Comparison of ENCODE assay signal across 20 cellular contexts in genomic region chr7:116691664-116692063, GRCh38. TPM values are rescaled to one million over a fixed set of nuclear protein-coding genes. Genes with fewer than 3 reads are reported as not detected.
A peak's percentile ranks its signal among the peaks of the same experiment; 100 is the strongest.
DNase-seq lines count a peak whose midpoint lies in the region; ATAC-seq, FAIRE-seq and TF ChIP-seq lines count a peak whose summit lies in the region.
"Had no signal": no experiment of that assay in that cellular context is flagged by ENCODE, and none has a peak within 500 bp of the region (broad histone marks: within the 10 kb centered on the region; RNA-seq: fewer than 3 reads in every experiment).

No MANE protein-coding gene starts in this region.

- H3K27ac ChIP-seq in ACC112 (ENCODE audit: low read depth, low read length) (peak overlapping the region; percentile 91), Karpas-422 (ENCODE audit: low read length) (peak overlapping the region; percentile 95), mammary epithelial cell (ENCODE audit: insufficient read depth, low read depth, low read length) (peak overlapping the region; percentile 93), HepG2 (ENCODE audit: extremely low read length, insufficient read depth, low read length) (no peak overlapping the region), caudate nucleus (ENCODE audit: low read depth, low read length) (no peak overlapping the region)
- no peak overlapping the region for H3K27ac ChIP-seq in CD8-positive, alpha-beta memory T cell (ENCODE audit: low read depth, low read length)
- H3K27ac ChIP-seq: heart right ventricle, HL-60, neutrophil had no signal

- H3K36me3 ChIP-seq in ACC112 (ENCODE audit: insufficient read depth, low read length) (peaks cover 27% of the 10 kb centered on the region), Karpas-422 (ENCODE audit: insufficient read depth, low read length) (peaks cover 26% of the 10 kb centered on the region), mammary epithelial cell (ENCODE audit: insufficient read depth, low read length) (peaks cover 13% of the 10 kb centered on the region), HepG2 (replicated peaks in 1 of 2; ENCODE audit: control insufficient read depth in 1 of 2, insufficient read depth in 2 of 2, low read length in 2 of 2) (peaks cover 3 to 13% of the 10 kb centered on the region in 2 experiments; a peak in 4 of 5 replicates)
- no peaks in the 10 kb centered on the region for H3K36me3 ChIP-seq in CD8-positive, alpha-beta memory T cell (ENCODE audit: insufficient read depth, low read length)
- H3K36me3 ChIP-seq: neutrophil had no signal

- intact Hi-C loops in mammary epithelial cell (cut with micrococcal nuclease) (loop anchor here (1.0 to 2.0 kb wide), 3 partner anchors 11 to 61 kb away; no protein-coding TSS in a partner anchor), HepG2 (cut with micrococcal nuclease; ENCODE audit: unreplicated experiment) (no loop called here), head of caudate nucleus (cut with DNase I) (no loop called here)

- TF ChIP-seq EP300 in HepG2 (IDR thresholded peaks at IDR 0.05; ENCODE audit: low read depth in 2 of 2, low read length in 2 of 2) (no peak), HepG2 (CRISPR knock-in tag; IDR thresholded peaks at IDR 0.05; ENCODE audit: borderline replicate concordance) (no peak)

- H3K79me2 ChIP-seq in ACC112 (ENCODE audit: control insufficient read depth, insufficient read depth, low read length, unreplicated experiment) (peaks cover 62% of the 10 kb centered on the region), Karpas-422 (ENCODE audit: low read length) (peaks cover 99% of the 10 kb centered on the region), mammary epithelial cell (ENCODE audit: insufficient read depth, low read length) (peaks cover 79% of the 10 kb centered on the region), HepG2 (ENCODE audit: insufficient read depth, low read length) (peaks cover 22% of the 10 kb centered on the region)

- no peaks in the 10 kb centered on the region for H3K27me3 ChIP-seq in ACC112 (ENCODE audit: insufficient read depth, low read length)
- no peaks in the 10 kb centered on the region for H3K27me3 ChIP-seq in Karpas-422 (ENCODE audit: low read length)
- H3K27me3 ChIP-seq in mammary epithelial cell (ENCODE audit: insufficient read depth, low read length): no peaks in the 10 kb centered on the region
- no peaks in the 10 kb centered on the region for H3K27me3 ChIP-seq in HepG2 (ENCODE audit: control insufficient read depth in 1 of 2, insufficient read depth in 2 of 2, low read length in 2 of 2)
- H3K27me3 ChIP-seq in CD8-positive, alpha-beta memory T cell (ENCODE audit: insufficient read depth, low read length, poor library complexity, severe bottlenecking): no peaks in the 10 kb centered on the region
- H3K27me3 ChIP-seq: heart right ventricle, neutrophil had no signal

- in situ Hi-C loops in mammary epithelial cell (cut with MboI; ENCODE audit: low sequenced_read_pairs in 2 of 2): no loop called here
- in situ Hi-C loops in HepG2 (cut with HindIII; ENCODE audit: extremely low pct_ligation_motif_present, low pct_unique_long_range_greater_than_20kb): no loop called here

- 84% methylated on average over 3 of the region's 3 CpGs for WGBS in mammary epithelial cell (ENCODE audit: low coverage, missing lambda C conversion rate)
- WGBS in HepG2 (ENCODE audit: low lambda C conversion rate): 73% methylated on average over 3 of the region's 3 CpGs

- BruUV-seq in mammary epithelial cell (replicated peaks; lab: Mats Ljungman, UMichigan) (no TSS peak), HepG2 (replicated peaks; lab: Mats Ljungman, UMichigan) (no TSS peak)

- TF ChIP-seq CTCF in mammary epithelial cell (conservative IDR thresholded peaks at IDR 0.05 in 1 of 2, IDR thresholded peaks at IDR 0.05 in 1 of 2; ENCODE audit: extremely low read depth in 1 of 2, insufficient read depth in 1 of 2, low read depth in 1 of 2, low read length in 2 of 2) (no peak), HepG2 (CRISPR knock-in tag; IDR thresholded peaks at IDR 0.05) (no peak), progenitor cell of endocrine pancreas (IDR thresholded peaks at IDR 0.05; ENCODE audit: unreplicated experiment) (no peak)

- ATAC-seq in HepG2: no peak
- ATAC-seq: activated CD8-positive, alpha-beta T cell treated with anti-CD3 and anti-CD28 coated beads for 36 hours had no signal

- H3K4me3 ChIP-seq in ACC112 (ENCODE audit: low read depth, low read length) (no peak overlapping the region; the same call in 1 of the 2 replicates), Karpas-422 (ENCODE audit: low read length) (peak overlapping the region; percentile 51), mammary epithelial cell (replicated peaks in 1 of 3; ENCODE audit: insufficient read depth in 1 of 3, low read depth in 2 of 3, low read length in 3 of 3) (no peak overlapping the region), HepG2 (replicated peaks in 1 of 3; ENCODE audit: insufficient read depth in 1 of 3, low read depth in 2 of 3, low read length in 3 of 3) (no peak overlapping the region)
- no peak overlapping the region for H3K4me3 ChIP-seq in CD8-positive, alpha-beta memory T cell (ENCODE audit: low read length)
- H3K4me3 ChIP-seq: heart right ventricle had no signal

- H3K27me3 Mint-ChIP-seq in CD8-positive, alpha-beta memory T cell: peaks cover 2 to 5% of the 10 kb centered on the region in 2 donors
- H3K27me3 Mint-ChIP-seq in progenitor cell of endocrine pancreas: no peaks in the 10 kb centered on the region

- H3K4me2 ChIP-seq in Karpas-422 (ENCODE audit: low read depth, low read length, poor library complexity, severe bottlenecking) (peak overlapping the region; percentile 72), mammary epithelial cell (ENCODE audit: insufficient read depth, low read depth, low read length) (peak overlapping the region; percentile 18), HepG2 (ENCODE audit: low read depth, low read length) (no peak overlapping the region)

- no peaks in the 10 kb centered on the region for H3K9me2 ChIP-seq in Karpas-422 (replicated peaks; ENCODE audit: insufficient read depth, low read length)

- H3K36me3 Mint-ChIP-seq in CD8-positive, alpha-beta memory T cell: no peaks in the 10 kb centered on the region
- peaks cover 17% of the 10 kb centered on the region for H3K36me3 Mint-ChIP-seq in progenitor cell of endocrine pancreas (ENCODE audit: insufficient read depth)

- H3K4me1 Mint-ChIP-seq in CD8-positive, alpha-beta memory T cell: no peaks in the 10 kb centered on the region
- H3K4me1 Mint-ChIP-seq in progenitor cell of endocrine pancreas (ENCODE audit: low read depth): peaks cover 15% of the 10 kb centered on the region

- TF ChIP-seq RAD21 in HepG2 (CRISPR knock-in tag; IDR thresholded peaks at IDR 0.05): no peak

- no peak for FAIRE-seq in HepG2 (lab: Jason Lieb, UNC)
- FAIRE-seq: colon had no signal

- H3K9ac ChIP-seq in Karpas-422 (ENCODE audit: low read length) (peak overlapping the region; percentile 42), mammary epithelial cell (ENCODE audit: insufficient read depth, low read length) (no peak overlapping the region), HepG2 (ENCODE audit: insufficient read depth, low read depth, low read length) (no peak overlapping the region)

- H3K27ac Mint-ChIP-seq in CD8-positive, alpha-beta memory T cell: no peak overlapping the region
- H3K27ac Mint-ChIP-seq in progenitor cell of endocrine pancreas: no peak overlapping the region
- H3K27ac Mint-ChIP-seq: activated CD8-positive, alpha-beta T cell treated with anti-CD3 and anti-CD28 coated beads for 36 hours; activated T-helper 1 cell treated with anti-CD3 and anti-CD28 coated beads, Interleukin-12 subunit alpha, Interleukin-12 subunit beta, Interleukin-2, Interleukin-4 antibody, amounts not matched to agents 30 ng/mL and 10 ng/mL and 1 ng/mL, durations not matched to agents 14 hours and 24 hours and 36 hours had no signal

- peaks cover 0 to 3% (median 0%) of the 10 kb centered on the region in 5 donors for H3K9me3 Mint-ChIP-seq in CD8-positive, alpha-beta memory T cell
- H3K9me3 Mint-ChIP-seq in progenitor cell of endocrine pancreas (ENCODE audit: low read depth): peaks cover 3% of the 10 kb centered on the region
- H3K9me3 Mint-ChIP-seq: activated CD8-positive, alpha-beta T cell treated with anti-CD3 and anti-CD28 coated beads for 36 hours; activated T-helper 1 cell treated with anti-CD3 and anti-CD28 coated beads, Interleukin-12 subunit alpha, Interleukin-12 subunit beta, Interleukin-2, Interleukin-4 antibody, amounts not matched to agents 30 ng/mL and 10 ng/mL and 1 ng/mL, durations not matched to agents 14 hours and 24 hours and 36 hours had no signal

- dilution Hi-C loops in mammary epithelial cell (cut with HindIII; ENCODE audit: low sequenced_read_pairs): no loop called here

- no peak for TF ChIP-seq POLR2A in HepG2 (IDR thresholded peaks at IDR 0.05; ENCODE audit: insufficient read depth in 1 of 2, low read depth in 2 of 2, low read length in 2 of 2)

- no peak overlapping the region for H2AFZ ChIP-seq in ACC112 (ENCODE audit: low read length, unreplicated experiment)
- H2AFZ ChIP-seq in Karpas-422 (ENCODE audit: low read length): no peak overlapping the region
- no peak overlapping the region for H2AFZ ChIP-seq in mammary epithelial cell (ENCODE audit: low read depth, low read length)
- H2AFZ ChIP-seq in HepG2 (ENCODE audit: low read length): no peak overlapping the region

- H3K4me3 Mint-ChIP-seq in CD8-positive, alpha-beta memory T cell: no peak overlapping the region
- no peak overlapping the region for H3K4me3 Mint-ChIP-seq in progenitor cell of endocrine pancreas (ENCODE audit: low read depth)
- H3K4me3 Mint-ChIP-seq: activated CD8-positive, alpha-beta T cell treated with anti-CD3 and anti-CD28 coated beads for 36 hours; activated T-helper 1 cell treated with anti-CD3 and anti-CD28 coated beads, Interleukin-12 subunit alpha, Interleukin-12 subunit beta, Interleukin-2, Interleukin-4 antibody, amounts not matched to agents 30 ng/mL and 10 ng/mL and 1 ng/mL, durations not matched to agents 14 hours and 24 hours and 36 hours had no signal

- H4K20me1 ChIP-seq in Karpas-422 (ENCODE audit: insufficient read depth, low read depth, low read length) (peaks cover 9% of the 10 kb centered on the region; the same call in 1 of the 2 replicates), mammary epithelial cell (ENCODE audit: insufficient read depth, low read length) (no peaks in the 10 kb centered on the region), HepG2 (ENCODE audit: insufficient read depth, low read length) (no peaks in the 10 kb centered on the region)

- H3K4me1 ChIP-seq in ACC112 (ENCODE audit: control insufficient read depth, insufficient read depth, low read length, unreplicated experiment): peaks cover 71% of the 10 kb centered on the region
- peaks cover 89% of the 10 kb centered on the region for H3K4me1 ChIP-seq in Karpas-422 (ENCODE audit: low read length)
- peaks cover 68% of the 10 kb centered on the region for H3K4me1 ChIP-seq in mammary epithelial cell (ENCODE audit: insufficient read depth, low read length)
- peaks cover 27% of the 10 kb centered on the region for H3K4me1 ChIP-seq in HepG2 (ENCODE audit: insufficient read depth, low read length)
- no peaks in the 10 kb centered on the region for H3K4me1 ChIP-seq in CD8-positive, alpha-beta memory T cell (ENCODE audit: insufficient read depth, low read length)

- POLR2A ChIA-PET in HepG2 (lab: Yijun Ruan, JAX): no interaction called here
- POLR2A ChIA-PET in CD8-positive, alpha-beta memory T cell (lab: Charles Lee): no interaction called here

- CTCF ChIA-PET in mammary epithelial cell (lab: Charles Lee; ENCODE audit: low non-redundant PET) (no interaction called here), HepG2 (lab: Yijun Ruan, JAX; ENCODE audit: low intra/inter-chr PET ratio, low total read pairs) (no interaction called here)
- CTCF ChIA-PET in CD8-positive, alpha-beta memory T cell (lab: Charles Lee): no interaction called here

- no peaks in the 10 kb centered on the region for H3K9me3 ChIP-seq in Karpas-422 (ENCODE audit: low read length)
- H3K9me3 ChIP-seq in mammary epithelial cell (replicated peaks; ENCODE audit: insufficient read depth, low read length): no peaks in the 10 kb centered on the region
- H3K9me3 ChIP-seq in HepG2 (ENCODE audit: low read length): no peaks in the 10 kb centered on the region
- no peaks in the 10 kb centered on the region for H3K9me3 ChIP-seq in CD8-positive, alpha-beta memory T cell (ENCODE audit: low read length)
- H3K9me3 ChIP-seq: heart right ventricle, neutrophil had no signal

- DNase-seq in Karpas-422 (no peak), mammary epithelial cell (no peak), HepG2 (ENCODE audit: low spot score) (peak; percentile 34), progenitor cell of endocrine pancreas (ENCODE audit: low spot score, unreplicated experiment) (no peak), head of caudate nucleus (no peak), caudate nucleus (lab: John Stamatoyannopoulos, UW) (no peak)
- no peak for DNase-seq in CD8-positive, alpha-beta memory T cell
- DNase-seq: activated CD8-positive, alpha-beta T cell treated with anti-CD3 and anti-CD28 coated beads for 36 hours; GF-D8; heart right ventricle; NCI-H187; NCI-H510A; stimulated activated CD4-positive, alpha-beta T cell treated with anti-CD3 and anti-CD28 coated beads, Interleukin-12 subunit alpha, Interleukin-12 subunit beta, amount 100 ng/mL, for 4 hours; stimulated activated naive CD4-positive, alpha-beta T cell; SW 1271 had no signal

RNA-seq across cellular contexts. Expression of gene MET, which starts 19.7 kb away (rescaled TPM):
- total RNA-seq in Karpas-422 (2014; rRNA removed; shearing (Covaris generic); ENCODE audit: low replicate concordance): 118 and 158 TPM in 2 replicates
- 100 to 1,000 TPM; 112 to 179 TPM for total RNA-seq in mammary epithelial cell
- polyA plus RNA-seq in mammary epithelial cell: 85.8 TPM
- polyA minus RNA-seq in mammary epithelial cell: 157 TPM
- 23.3 and 31.5 TPM in 2 replicates for total RNA-seq in HepG2 (2016; rRNA removed; fragmentation: Illumina TruSeq; extraction: Trizol)
- 6.7 and 9.1 TPM in 2 replicates for total RNA-seq in HepG2 (2016; cell fraction: cytosol; rRNA removed; fragmentation: Illumina TruSeq; extraction: Trizol; ENCODE audit: low read depth)
- total RNA-seq in HepG2 (2016; cell fraction: insoluble cytoplasmic fraction; rRNA removed; fragmentation: Illumina TruSeq; extraction: Trizol): 22.2 and 30.9 TPM in 2 replicates
- 13.5 and 13.7 TPM in 2 replicates for total RNA-seq in HepG2 (2016; cell fraction: membrane; rRNA removed; fragmentation: Illumina TruSeq; extraction: Trizol)
- total RNA-seq in HepG2 (2016; cell fraction: nucleus; rRNA removed; fragmentation: Illumina TruSeq; extraction: Trizol): 41.6 and 49.0 TPM in 2 replicates
- 20.4 and 21.8 TPM in 2 replicates for polyA plus RNA-seq in HepG2 (2011; rRNA removed)
- 12.9 and 19.5 TPM in 2 replicates for polyA plus RNA-seq in HepG2 (2011; cell fraction: cytosol; rRNA removed)
- polyA plus RNA-seq in HepG2 (2011; cell fraction: nucleus; rRNA removed): 10.0 and 10.1 TPM in 2 replicates
- polyA plus RNA-seq in HepG2 (2012): 29.8 and 37.6 TPM in 2 replicates
- polyA plus RNA-seq in HepG2 (2016; cell fraction: cytosol; fragmentation: Illumina TruSeq; extraction: Trizol; ENCODE audit: low read depth): 1.00 and 1.2 TPM in 2 replicates
- polyA plus RNA-seq in HepG2 (2016; cell fraction: insoluble cytoplasmic fraction; fragmentation: Illumina TruSeq; extraction: Trizol; ENCODE audit: low read depth): 12.2 TPM in 2 replicates
- polyA plus RNA-seq in HepG2 (2016; cell fraction: membrane; fragmentation: Illumina TruSeq; extraction: Trizol; ENCODE audit: low read depth): 2.8 and 2.9 TPM in 2 replicates
- polyA plus RNA-seq in HepG2 (2016; cell fraction: nucleus; fragmentation: Illumina TruSeq; extraction: Trizol; ENCODE audit: insufficient read depth, low read depth): 21.5 and 22.5 TPM in 2 replicates
- 90.9 and 232 TPM in 2 replicates for polyA minus RNA-seq in HepG2 (2011; rRNA and poly(A)+ RNA removed; ENCODE audit: low replicate concordance)
- 55.1 and 63.9 TPM in 2 replicates for polyA minus RNA-seq in HepG2 (2011; cell fraction: cytosol; rRNA and poly(A)+ RNA removed)
- polyA minus RNA-seq in HepG2 (2011; cell fraction: nucleus; rRNA and poly(A)+ RNA removed): 75.3 and 92.4 TPM in 2 replicates
- 1 to 10 TPM; 3.1 to 4.3 TPM for total RNA-seq in CD8-positive, alpha-beta memory T cell
- not detected for polyA plus RNA-seq in CD8-positive, alpha-beta memory T cell
- total RNA-seq in progenitor cell of endocrine pancreas: 44.4 and 46.0 TPM in 2 replicates

Comparison
In these comparisons a context has a peak if more than half of its experiments do, and no peak if none do; other contexts are left out.
1. H3K27ac ChIP-seq: peak in ACC112 (single experiment), Karpas-422 (single experiment) and mammary epithelial cell (single experiment); none in HepG2 (single experiment), CD8-positive, alpha-beta memory T cell (single experiment) and caudate nucleus (single experiment).